Comparison of ENCODE assay signal across 8 cellular contexts in genomic region chr6:33199687-33200233, GRCh38. TPM values are rescaled to one million over a fixed set of nuclear protein-coding genes. Genes with fewer than 3 reads are reported as not detected.
A peak's percentile ranks its signal among the peaks of the same experiment; 100 is the strongest.
DNase-seq lines count a peak whose midpoint lies in the region; ATAC-seq and TF ChIP-seq lines count a peak whose summit lies in the region.

No MANE protein-coding gene starts in this region.

- peaks cover 39% of the 10 kb centered on the region for H3K36me3 ChIP-seq in rectal smooth muscle tissue (ENCODE audit: control insufficient read depth, insufficient read depth, low read length)

- peak overlapping the region in 6 of 7 donors; percentile 73 to 98 (median 88) for H3K27ac Mint-ChIP-seq in CD14-positive monocyte
- peak overlapping the region; percentile 93 for H3K27ac Mint-ChIP-seq in activated naive CD4-positive, alpha-beta T cell treated with anti-CD3 and anti-CD28 coated beads, Interleukin-2, amount 50 U/mL, for 24 hours

- peaks cover 19% of the 10 kb centered on the region for H3K4me1 ChIP-seq in rectal smooth muscle tissue (ENCODE audit: control insufficient read depth, insufficient read depth, low read length)

- H3K36me3 Mint-ChIP-seq in CD14-positive monocyte: peaks cover 51 to 59% of the 10 kb centered on the region in 2 donors
- H3K36me3 Mint-ChIP-seq in activated naive CD4-positive, alpha-beta T cell treated with anti-CD3 and anti-CD28 coated beads, Interleukin-2, amount 50 U/mL, for 24 hours: peaks cover 23% of the 10 kb centered on the region

- H3K4me3 ChIP-seq in rectal smooth muscle tissue (ENCODE audit: low read length): peak overlapping the region; percentile 91

- H3K4me1 Mint-ChIP-seq in CD14-positive monocyte: peaks cover 54% of the 10 kb centered on the region
- peaks cover 61% of the 10 kb centered on the region for H3K4me1 Mint-ChIP-seq in activated naive CD4-positive, alpha-beta T cell treated with anti-CD3 and anti-CD28 coated beads, Interleukin-2, amount 50 U/mL, for 24 hours

- peak overlapping the region; percentile 85 to 94 for H3K4me3 Mint-ChIP-seq in CD14-positive monocyte
- H3K4me3 Mint-ChIP-seq in activated naive CD4-positive, alpha-beta T cell treated with anti-CD3 and anti-CD28 coated beads, Interleukin-2, amount 50 U/mL, for 24 hours: peak overlapping the region; percentile 95

- DNase-seq in CD14-positive monocyte (ENCODE audit: low spot score) (no peak), RPMI7951 (ENCODE audit: low read depth) (peak; percentile 77), left cardiac atrium (peak; percentile 81), T1000 (lab: John Stamatoyannopoulos, UW) (no peak)

- H3K27me3 Mint-ChIP-seq in CD14-positive monocyte (ENCODE audit: low read depth in 3 of 3): no peaks in the 10 kb centered on the region
- no peaks in the 10 kb centered on the region for H3K27me3 Mint-ChIP-seq in activated naive CD4-positive, alpha-beta T cell treated with anti-CD3 and anti-CD28 coated beads, Interleukin-2, amount 50 U/mL, for 24 hours

- ATAC-seq in GM19324 (IDR thresholded peaks at IDR 0.05; ENCODE audit: low FRiP score, unreplicated experiment): peak; percentile 5
- ATAC-seq in HG03521 (IDR thresholded peaks at IDR 0.05; ENCODE audit: unreplicated experiment): peak; percentile 21
- ATAC-seq in left cardiac atrium: peak; percentile 40 to 56

- peak overlapping the region; percentile 99 for H3K27ac ChIP-seq in rectal smooth muscle tissue (ENCODE audit: low read depth, low read length)

- no peaks in the 10 kb centered on the region for H3K27me3 ChIP-seq in rectal smooth muscle tissue (ENCODE audit: control insufficient read depth, insufficient read depth, low read length)

- peak overlapping the region; percentile 99 for H3K9ac ChIP-seq in rectal smooth muscle tissue (ENCODE audit: low read length)

- intact Hi-C loops in CD14-positive monocyte (cut with micrococcal nuclease): loop anchor here (2.0 to 10.0 kb wide), 5 partner anchors 45 to 215 kb away; partner anchors contain the start of genes RGL2 (in 2 of the 2), CUTA (in 1 of the 2) and PHF1 (in 1 of the 2)
- intact Hi-C loops in left cardiac atrium (cut with DNase I): loop anchor here in 1 of 2 donors (5.0 kb wide), 2 partner anchors 37 to 1072 kb away; partner anchors contain the start of gene ATF6B

- peaks cover 0 to 3% (median 0%) of the 10 kb centered on the region in 7 donors for H3K9me3 Mint-ChIP-seq in CD14-positive monocyte
- no peaks in the 10 kb centered on the region for H3K9me3 Mint-ChIP-seq in activated naive CD4-positive, alpha-beta T cell treated with anti-CD3 and anti-CD28 coated beads, Interleukin-2, amount 50 U/mL, for 24 hours

- no peak for TF ChIP-seq CTCF in CD14-positive monocyte (IDR thresholded peaks at IDR 0.05)

RNA-seq across cellular contexts. Expression of gene RXRB, which starts 0.7 kb away (rescaled TPM):
- 1 to 10 TPM; 4.5 to 5.1 TPM for polyA plus RNA-seq in CD14-positive monocyte
- 14.4 and 15.4 TPM in 2 replicates for total RNA-seq in RPMI7951 (2014; rRNA removed; shearing (Covaris generic))
- 10 to 100 TPM; 32.5 to 39.5 TPM for total RNA-seq in left cardiac atrium

RNA-seq across cellular contexts. Expression of gene SLC39A7, which starts 0.9 kb away (rescaled TPM):
- 10 to 100 TPM; 14.5 to 17.7 TPM for polyA plus RNA-seq in CD14-positive monocyte
- 58.0 and 77.2 TPM in 2 replicates for total RNA-seq in RPMI7951 (2014; rRNA removed; shearing (Covaris generic))
- total RNA-seq in left cardiac atrium: 100 to 1,000 TPM in 1 of 2 donors, 10 to 100 TPM in 1; 80.1 to 132 TPM

RNA-seq across cellular contexts. Expression of gene HSD17B8, which starts 4.7 kb away (rescaled TPM):
- polyA plus RNA-seq in CD14-positive monocyte: 10 to 100 TPM in 1 of 2 donors, 1 to 10 TPM in 1; 4.7 to 10.6 TPM
- 3.2 and 3.4 TPM in 2 replicates for total RNA-seq in RPMI7951 (2014; rRNA removed; shearing (Covaris generic))
- 10 to 100 TPM; 13.3 to 14.3 TPM for total RNA-seq in left cardiac atrium

RNA-seq across cellular contexts. Expression of gene COL11A2, which starts 7.5 kb away (rescaled TPM):
- polyA plus RNA-seq in CD14-positive monocyte: not detected
- total RNA-seq in RPMI7951 (2014; rRNA removed; shearing (Covaris generic)): 0.12 TPM in 1 of 2 replicates, not detected in the other
- total RNA-seq in left cardiac atrium: 1 to 10 TPM in 1 of 2 donors, under 1 TPM in 1; 0.94 to 1.3 TPM

RNA-seq across cellular contexts. Expression of gene RING1, which starts 8.5 kb away (rescaled TPM):
- 1 to 10 TPM; 4.6 to 5.7 TPM for polyA plus RNA-seq in CD14-positive monocyte
- total RNA-seq in RPMI7951 (2014; rRNA removed; shearing (Covaris generic)): 26.6 and 30.0 TPM in 2 replicates
- 10 to 100 TPM; 29.7 to 30.0 TPM for total RNA-seq in left cardiac atrium

Comparison
In these comparisons a context has a peak if more than half of its experiments do, and no peak if none do; other contexts are left out.
1. DNase-seq: peak in RPMI7951 (single experiment) and left cardiac atrium (single experiment); none in CD14-positive monocyte (single experiment) and T1000 (single experiment).
2. Peak in every context shown above with its lines, with median percentiles within 50 percentile points of each other: ATAC-seq.